Comparison of ENCODE assay signal across 8 cellular contexts in genomic region chr6:108260126-108260808, GRCh38. TPM values are rescaled to one million over a fixed set of nuclear protein-coding genes. Genes with fewer than 3 reads are reported as not detected.
DNase-seq lines count a peak whose midpoint lies in the region; ATAC-seq, FAIRE-seq and TF ChIP-seq lines count a peak whose summit lies in the region.

No MANE protein-coding gene starts in this region.

- peak overlapping the region; percentile 75 for H3K27ac Mint-ChIP-seq in activated naive CD8-positive, alpha-beta T cell
- H3K27ac Mint-ChIP-seq in glutamatergic neuron (ENCODE audit: unreplicated experiment), result peak overlapping the region; percentile 33

- no peak for TF ChIP-seq POLR2A in A549 (IDR thresholded peaks at IDR 0.05; ENCODE audit: low read length)

- H3K27ac ChIP-seq in A549, result peak overlapping the region; percentile 96 to 98
- peak overlapping the region; percentile 98 for H3K27ac ChIP-seq in neutrophil

- H3K9me3 Mint-ChIP-seq in activated naive CD8-positive, alpha-beta T cell (ENCODE audit: low read depth), result no peaks in the 10 kb centered on the region
- no peaks in the 10 kb centered on the region for H3K9me3 Mint-ChIP-seq in glutamatergic neuron (ENCODE audit: unreplicated experiment)

- H3K4me3 ChIP-seq in A549 (peak overlapping the region; percentile 94), neutrophil (ENCODE audit: low read depth in 1 of 2, low read length in 1 of 2) (peak overlapping the region; percentile 74 to 92)

- H3K9me3 ChIP-seq in A549 (no peaks in the 10 kb centered on the region), neutrophil (no peaks in the 10 kb centered on the region)

- POLR2A ChIA-PET in A549 (lab: Yijun Ruan, JAX), result interaction anchor here (2.0 kb wide), 1 partner anchor 35 kb away, joined by 16 read pairs; the partner anchor contains the start of gene AFG1L

- TF ChIP-seq RAD21 in A549 (conservative IDR thresholded peaks at IDR 0.05 in 1 of 2, IDR thresholded peaks at IDR 0.05 in 1 of 2), result no peak

- no peaks in the 10 kb centered on the region for H3K36me3 ChIP-seq in neutrophil

- DNase-seq in A549 (ENCODE audit: low read depth in 1 of 2, low spot score in 1 of 2) (peak; percentile 27), GM13976 (ENCODE audit: low spot score) (peak; percentile 65), NOMO-1 treated with DMSO at 0.1 percent for 48 hours (lab: John Stamatoyannopoulos, UW; ENCODE audit: unreplicated experiment) (peak; percentile 46), glutamatergic neuron (no peak), COLO829 (ENCODE audit: low spot score) (no peak)

- in situ Hi-C loops in GM13976 (cut with MboI; ENCODE audit: low sequenced_read_pairs, unreplicated experiment), result no loop called here

- no peak for FAIRE-seq in A549 (lab: Jason Lieb, UNC)

- no peaks in the 10 kb centered on the region for H3K27me3 ChIP-seq in neutrophil

- H3K4me3 Mint-ChIP-seq in activated naive CD8-positive, alpha-beta T cell, result peak overlapping the region; percentile 91
- peak overlapping the region; percentile 89 for H3K4me3 Mint-ChIP-seq in glutamatergic neuron (ENCODE audit: unreplicated experiment)

- WGBS in A549 (ENCODE audit: missing lambda C conversion rate), result 2% methylated on average over 11 of the region's 29 CpGs

- H3K4me2 ChIP-seq in A549, result peak overlapping the region; percentile 77

- no peaks in the 10 kb centered on the region for H3K27me3 Mint-ChIP-seq in activated naive CD8-positive, alpha-beta T cell
- no peaks in the 10 kb centered on the region for H3K27me3 Mint-ChIP-seq in glutamatergic neuron (ENCODE audit: unreplicated experiment)

- H3K36me3 Mint-ChIP-seq in activated naive CD8-positive, alpha-beta T cell, result no peaks in the 10 kb centered on the region
- H3K36me3 Mint-ChIP-seq in glutamatergic neuron (ENCODE audit: unreplicated experiment), result no peaks in the 10 kb centered on the region

- TF ChIP-seq CTCF in A549 (IDR thresholded peaks at IDR 0.05) (no peak), GM13976 (IDR thresholded peaks at IDR 0.05; ENCODE audit: borderline replicate concordance, control extremely low read depth, extremely low read depth, insufficient read depth, missing control alignments) (no peak), glutamatergic neuron (IDR thresholded peaks at IDR 0.05; ENCODE audit: partially characterized antibody, unreplicated experiment) (no peak), neutrophil (IDR thresholded peaks at IDR 0.05) (no peak)

- peaks cover 30% of the 10 kb centered on the region for H3K4me1 Mint-ChIP-seq in activated naive CD8-positive, alpha-beta T cell (ENCODE audit: low read depth)
- H3K4me1 Mint-ChIP-seq in glutamatergic neuron (ENCODE audit: low read depth, unreplicated experiment), result peaks cover 1% of the 10 kb centered on the region

- H3K4me1 ChIP-seq in A549 (peaks cover 6% of the 10 kb centered on the region; the same call in 1 of the 3 replicates), neutrophil (ENCODE audit: control insufficient read depth in 1 of 2, insufficient read depth in 1 of 2, low read depth in 1 of 2, low read length in 1 of 2) (peaks cover 58 to 59% of the 10 kb centered on the region in 2 experiments)

- CTCF ChIA-PET in A549 (lab: Yijun Ruan, JAX), result interaction anchor here (0.6 to 1.0 kb wide), 2 partner anchors 235 to 280 kb away, joined by 3 to 4 read pairs; no protein-coding TSS in a partner anchor

- TF ChIP-seq EP300 in A549 (IDR thresholded peaks at IDR 0.05), result no peak

- peak; percentile 41 to 64; a peak in 5 of 6 replicates for ATAC-seq in A549
- ATAC-seq in HG03039 (IDR thresholded peaks at IDR 0.05; ENCODE audit: unreplicated experiment), result peak; percentile 5

TF ChIP-seq in A549, 52 proteins besides CTCF, POLR2A, EP300 and RAD21:
- TF ChIP-seq MYC (IDR thresholded peaks at IDR 0.05; ENCODE audit: borderline replicate concordance, low read length) (no peak), PHF8 (IDR thresholded peaks at IDR 0.05; ENCODE audit: borderline replicate concordance, low read depth) (0 out of 2 replicates have a peak, but pooled peaks have one; percentile 26)
TF ChIP-seq in A549: peak in this region for 1.

RNA-seq across cellular contexts. Expression of gene SNX3, which starts 0.6 kb away (rescaled TPM):
- 214 and 216 TPM in 2 replicates for polyA plus RNA-seq in A549 (2011; rRNA removed)
- 64.7 and 65.6 TPM in 2 replicates for polyA plus RNA-seq in A549 (2012; cell fraction: cytosol; rRNA removed)
- polyA plus RNA-seq in A549 (2012; cell fraction: nucleus; rRNA removed), result 16.6 and 28.6 TPM in 2 replicates
- polyA plus RNA-seq in A549 (2017; fragmentation: RNase III; extraction: RNeasy Plus Mini Kit Qiagen cat#74134 plus additional on column Dnase treatment), result 102 to 111 TPM (median 106 TPM) in 3 replicates
- 27.4 and 30.0 TPM in 2 replicates for polyA minus RNA-seq in A549 (2011; rRNA and poly(A)+ RNA removed)
- total RNA-seq in glutamatergic neuron (ENCODE audit: unreplicated experiment), result 66.2 TPM

RNA-seq across cellular contexts. Expression of gene AFG1L, which starts 34.6 kb away (rescaled TPM):
- polyA plus RNA-seq in A549 (2011; rRNA removed) (2.1 and 2.3 TPM in 2 replicates), A549 (2017; fragmentation: RNase III; extraction: RNeasy Plus Mini Kit Qiagen cat#74134 plus additional on column Dnase treatment) (1.3 to 1.5 TPM (median 1.3 TPM) in 3 replicates)
- polyA plus RNA-seq in A549 (2012; cell fraction: cytosol; rRNA removed), result 0.28 and 0.47 TPM in 2 replicates
- 0.23 and 0.81 TPM in 2 replicates for polyA plus RNA-seq in A549 (2012; cell fraction: nucleus; rRNA removed)
- 2.9 and 3.9 TPM in 2 replicates for polyA minus RNA-seq in A549 (2011; rRNA and poly(A)+ RNA removed)
- 9.4 TPM for total RNA-seq in glutamatergic neuron (ENCODE audit: unreplicated experiment)

Comparison
In these comparisons a context has a peak if more than half of its experiments do, and no peak if none do; other contexts are left out.
1. DNase-seq: peak in A549 (2 of 2), GM13976 (single experiment) and NOMO-1 treated with DMSO at 0.1 percent for 48 hours (single experiment); none in glutamatergic neuron (single experiment) and COLO829 (single experiment).